Comparison of ENCODE assay signal across 1 cellular context in genomic region chrX:19514791-19515614, GRCh38.
TF ChIP-seq lines count a peak whose summit lies in the region.

TSS of gene MAP3K15 (minus strand) at chrX:19515508. CDS start at chrX:19515261, 247 bp downstream.

TF ChIP-seq in H1, 55 proteins besides CTCF, POLR2A, EP300 and RAD21 (continued from another document):
- TF ChIP-seq, protein P1, sequence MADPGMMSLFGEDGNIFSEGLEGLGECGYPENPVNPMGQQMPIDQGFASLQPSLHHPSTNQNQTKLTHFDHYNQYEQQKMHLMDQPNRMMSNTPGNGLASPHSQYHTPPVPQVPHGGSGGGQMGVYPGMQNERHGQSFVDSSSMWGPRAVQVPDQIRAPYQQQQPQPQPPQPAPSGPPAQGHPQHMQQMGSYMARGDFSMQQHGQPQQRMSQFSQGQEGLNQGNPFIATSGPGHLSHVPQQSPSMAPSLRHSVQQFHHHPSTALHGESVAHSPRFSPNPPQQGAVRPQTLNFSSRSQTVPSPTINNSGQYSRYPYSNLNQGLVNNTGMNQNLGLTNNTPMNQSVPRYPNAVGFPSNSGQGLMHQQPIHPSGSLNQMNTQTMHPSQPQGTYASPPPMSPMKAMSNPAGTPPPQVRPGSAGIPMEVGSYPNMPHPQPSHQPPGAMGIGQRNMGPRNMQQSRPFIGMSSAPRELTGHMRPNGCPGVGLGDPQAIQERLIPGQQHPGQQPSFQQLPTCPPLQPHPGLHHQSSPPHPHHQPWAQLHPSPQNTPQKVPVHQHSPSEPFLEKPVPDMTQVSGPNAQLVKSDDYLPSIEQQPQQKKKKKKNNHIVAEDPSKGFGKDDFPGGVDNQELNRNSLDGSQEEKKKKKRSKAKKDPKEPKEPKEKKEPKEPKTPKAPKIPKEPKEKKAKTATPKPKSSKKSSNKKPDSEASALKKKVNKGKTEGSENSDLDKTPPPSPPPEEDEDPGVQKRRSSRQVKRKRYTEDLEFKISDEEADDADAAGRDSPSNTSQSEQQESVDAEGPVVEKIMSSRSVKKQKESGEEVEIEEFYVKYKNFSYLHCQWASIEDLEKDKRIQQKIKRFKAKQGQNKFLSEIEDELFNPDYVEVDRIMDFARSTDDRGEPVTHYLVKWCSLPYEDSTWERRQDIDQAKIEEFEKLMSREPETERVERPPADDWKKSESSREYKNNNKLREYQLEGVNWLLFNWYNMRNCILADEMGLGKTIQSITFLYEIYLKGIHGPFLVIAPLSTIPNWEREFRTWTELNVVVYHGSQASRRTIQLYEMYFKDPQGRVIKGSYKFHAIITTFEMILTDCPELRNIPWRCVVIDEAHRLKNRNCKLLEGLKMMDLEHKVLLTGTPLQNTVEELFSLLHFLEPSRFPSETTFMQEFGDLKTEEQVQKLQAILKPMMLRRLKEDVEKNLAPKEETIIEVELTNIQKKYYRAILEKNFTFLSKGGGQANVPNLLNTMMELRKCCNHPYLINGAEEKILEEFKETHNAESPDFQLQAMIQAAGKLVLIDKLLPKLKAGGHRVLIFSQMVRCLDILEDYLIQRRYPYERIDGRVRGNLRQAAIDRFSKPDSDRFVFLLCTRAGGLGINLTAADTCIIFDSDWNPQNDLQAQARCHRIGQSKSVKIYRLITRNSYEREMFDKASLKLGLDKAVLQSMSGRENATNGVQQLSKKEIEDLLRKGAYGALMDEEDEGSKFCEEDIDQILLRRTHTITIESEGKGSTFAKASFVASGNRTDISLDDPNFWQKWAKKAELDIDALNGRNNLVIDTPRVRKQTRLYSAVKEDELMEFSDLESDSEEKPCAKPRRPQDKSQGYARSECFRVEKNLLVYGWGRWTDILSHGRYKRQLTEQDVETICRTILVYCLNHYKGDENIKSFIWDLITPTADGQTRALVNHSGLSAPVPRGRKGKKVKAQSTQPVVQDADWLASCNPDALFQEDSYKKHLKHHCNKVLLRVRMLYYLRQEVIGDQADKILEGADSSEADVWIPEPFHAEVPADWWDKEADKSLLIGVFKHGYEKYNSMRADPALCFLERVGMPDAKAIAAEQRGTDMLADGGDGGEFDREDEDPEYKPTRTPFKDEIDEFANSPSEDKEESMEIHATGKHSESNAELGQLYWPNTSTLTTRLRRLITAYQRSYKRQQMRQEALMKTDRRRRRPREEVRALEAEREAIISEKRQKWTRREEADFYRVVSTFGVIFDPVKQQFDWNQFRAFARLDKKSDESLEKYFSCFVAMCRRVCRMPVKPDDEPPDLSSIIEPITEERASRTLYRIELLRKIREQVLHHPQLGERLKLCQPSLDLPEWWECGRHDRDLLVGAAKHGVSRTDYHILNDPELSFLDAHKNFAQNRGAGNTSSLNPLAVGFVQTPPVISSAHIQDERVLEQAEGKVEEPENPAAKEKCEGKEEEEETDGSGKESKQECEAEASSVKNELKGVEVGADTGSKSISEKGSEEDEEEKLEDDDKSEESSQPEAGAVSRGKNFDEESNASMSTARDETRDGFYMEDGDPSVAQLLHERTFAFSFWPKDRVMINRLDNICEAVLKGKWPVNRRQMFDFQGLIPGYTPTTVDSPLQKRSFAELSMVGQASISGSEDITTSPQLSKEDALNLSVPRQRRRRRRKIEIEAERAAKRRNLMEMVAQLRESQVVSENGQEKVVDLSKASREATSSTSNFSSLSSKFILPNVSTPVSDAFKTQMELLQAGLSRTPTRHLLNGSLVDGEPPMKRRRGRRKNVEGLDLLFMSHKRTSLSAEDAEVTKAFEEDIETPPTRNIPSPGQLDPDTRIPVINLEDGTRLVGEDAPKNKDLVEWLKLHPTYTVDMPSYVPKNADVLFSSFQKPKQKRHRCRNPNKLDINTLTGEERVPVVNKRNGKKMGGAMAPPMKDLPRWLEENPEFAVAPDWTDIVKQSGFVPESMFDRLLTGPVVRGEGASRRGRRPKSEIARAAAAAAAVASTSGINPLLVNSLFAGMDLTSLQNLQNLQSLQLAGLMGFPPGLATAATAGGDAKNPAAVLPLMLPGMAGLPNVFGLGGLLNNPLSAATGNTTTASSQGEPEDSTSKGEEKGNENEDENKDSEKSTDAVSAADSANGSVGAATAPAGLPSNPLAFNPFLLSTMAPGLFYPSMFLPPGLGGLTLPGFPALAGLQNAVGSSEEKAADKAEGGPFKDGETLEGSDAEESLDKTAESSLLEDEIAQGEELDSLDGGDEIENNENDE (IDR thresholded peaks at IDR 0.05; ENCODE audit: insufficient replicate concordance, low read length): no peak
- TF ChIP-seq RFX5 (IDR thresholded peaks at IDR 0.05; ENCODE audit: borderline replicate concordance, low read depth, low read length) (no peak), E2F6 (IDR thresholded peaks at IDR 0.05) (peak; percentile 85), SP2 (IDR thresholded peaks at IDR 0.05; ENCODE audit: low read length) (no peak), RNF2 (IDR thresholded peaks at IDR 0.05; ENCODE audit: borderline replicate concordance, low read depth, low read length, missing control alignments, poor library complexity, severe bottlenecking) (no peak), TAF1 (IDR thresholded peaks at IDR 0.05; ENCODE audit: low read depth, low read length) (no peak), BCL11A (IDR thresholded peaks at IDR 0.05; ENCODE audit: low read depth in 2 of 2, low read length in 2 of 2) (no peak), SIN3A (conservative IDR thresholded peaks at IDR 0.05 in 1 of 2, IDR thresholded peaks at IDR 0.05 in 1 of 2; ENCODE audit: low read depth in 1 of 2, low read length in 2 of 2) (no peak), MAFK (IDR thresholded peaks at IDR 0.05; ENCODE audit: low read depth, low read length) (no peak), RBBP5 (IDR thresholded peaks at IDR 0.05; ENCODE audit: borderline replicate concordance, low read depth, low read length) (0 out of 2 replicates have a peak, but pooled peaks have one; percentile 21), SRF (IDR thresholded peaks at IDR 0.05; ENCODE audit: low read depth, low read length) (no peak), YY1 (IDR thresholded peaks at IDR 0.05; ENCODE audit: low read depth, low read length) (no peak), CEBPB (IDR thresholded peaks at IDR 0.05; ENCODE audit: low read depth, low read length) (no peak), CHD2 (IDR thresholded peaks at IDR 0.05; ENCODE audit: low read length) (no peak), CHD1 (IDR thresholded peaks at IDR 0.05; ENCODE audit: low read depth, low read length) (no peak), EGR1 (IDR thresholded peaks at IDR 0.05; ENCODE audit: borderline replicate concordance, low read depth, low read length) (no peak)
- TF ChIP-seq, protein P2, sequence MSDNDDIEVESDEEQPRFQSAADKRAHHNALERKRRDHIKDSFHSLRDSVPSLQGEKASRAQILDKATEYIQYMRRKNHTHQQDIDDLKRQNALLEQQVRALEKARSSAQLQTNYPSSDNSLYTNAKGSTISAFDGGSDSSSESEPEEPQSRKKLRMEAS (IDR thresholded peaks at IDR 0.05): peak; percentile 77; the same call in 1 of the 2 replicates
TF ChIP-seq in H1: peak in this region for 4.
